16 cellular contexts compared by ENCODE assay signal in genomic region chr12:65099182-65099581, GRCh38. TPM values are rescaled to one million over a fixed set of nuclear protein-coding genes. Genes with fewer than 3 reads are reported as not detected.
A peak's percentile ranks its signal among the peaks of the same experiment; 100 is the strongest.
DNase-seq lines count a peak whose midpoint lies in the region; ATAC-seq and TF ChIP-seq lines count a peak whose summit lies in the region.
"Had no signal": no experiment of that assay in that cellular context is flagged by ENCODE, and none has a peak within 500 bp of the region (broad histone marks: within the 10 kb centered on the region; RNA-seq: fewer than 3 reads in every experiment).

No MANE protein-coding gene starts in this region.

- H2BK12ac ChIP-seq in H9 (ENCODE audit: insufficient read length, low read depth, low read length): no peak overlapping the region

- no peaks in the 10 kb centered on the region for H3K4me1 ChIP-seq in H9 (ENCODE audit: insufficient read depth, low read length)

- TF ChIP-seq CTCF in VCaP (conservative IDR thresholded peaks at IDR 0.05) (no peak), H9 (conservative IDR thresholded peaks at IDR 0.05) (no peak)

- no peak overlapping the region for H3K14ac ChIP-seq in H9 (ENCODE audit: insufficient read depth, low read length)

- H4K5ac ChIP-seq in H9 (ENCODE audit: insufficient read length, low read depth, low read length): no peak overlapping the region

- H3K56ac ChIP-seq in H9 (ENCODE audit: insufficient read length, low read depth, low read length): no peak overlapping the region

- no peaks in the 10 kb centered on the region for H3K79me1 ChIP-seq in H9 (ENCODE audit: insufficient read depth, low read depth, low read length, poor library complexity, severe bottlenecking)

- no peak overlapping the region for H3K4me2 ChIP-seq in H9 (ENCODE audit: insufficient read depth, insufficient read length, low read length)

- no peak overlapping the region for H3K27ac Mint-ChIP-seq in activated CD4-positive, alpha-beta T cell treated with anti-CD3 and anti-CD28 coated beads, Interleukin-2, amount 10 ng/mL, durations not matched to agents 24 days and 14 days
- H3K27ac Mint-ChIP-seq in H9: no peak overlapping the region
- H3K27ac Mint-ChIP-seq: CD14-positive monocyte; CD4-positive, alpha-beta memory T cell had no signal

- peaks cover 38% of the 10 kb centered on the region for H3K27me3 Mint-ChIP-seq in activated CD4-positive, alpha-beta T cell treated with anti-CD3 and anti-CD28 coated beads, Interleukin-2, amount 10 ng/mL, durations not matched to agents 24 days and 14 days
- no peaks in the 10 kb centered on the region for H3K27me3 Mint-ChIP-seq in H9 (ENCODE audit: low read depth)

- no peak overlapping the region for H3K23ac ChIP-seq in H9 (ENCODE audit: insufficient read length, low read depth, low read length)

- peak; percentile 45 for DNase-seq in activated CD4-positive, alpha-beta T cell treated with anti-CD3 and anti-CD28 coated beads, Interleukin-2, amount 10 ng/mL, durations not matched to agents 24 days and 14 days
- no peak for DNase-seq in activated CD4-positive, alpha-beta T cell treated with anti-CD3 and anti-CD28 coated beads for 48 hours
- DNase-seq in HEK293T (ENCODE audit: extremely low spot score): no peak
- no peak for DNase-seq in DMS79 (lab: John Stamatoyannopoulos, UW)
- DNase-seq in H9: no peak
- DNase-seq: AML-193, GM23248, H7 had no signal

- ATAC-seq in GM19023 (IDR thresholded peaks at IDR 0.05; ENCODE audit: unreplicated experiment): no peak
- ATAC-seq: K562 had no signal

- CTCF ChIA-PET in HEK293T (lab: Yijun Ruan, JAX): interaction anchor here (0.6 kb wide), 2 partner anchors 119 to 208 kb away, joined by 3 to 5 read pairs; no protein-coding TSS in a partner anchor

- H4K91ac ChIP-seq in H9 (ENCODE audit: insufficient read length, low read depth, low read length): no peak overlapping the region

- H4K8ac ChIP-seq in H9 (replicated peaks; ENCODE audit: insufficient read length, low read depth, low read length): no peak overlapping the region

- H2BK20ac ChIP-seq in H9 (ENCODE audit: low read depth, low read length, poor library complexity, severe bottlenecking): no peak overlapping the region

- no peak overlapping the region for H3T11ph ChIP-seq in H9 (ENCODE audit: low read length)

- H2AFZ ChIP-seq in H9 (ENCODE audit: low read length): no peak overlapping the region
- H2AFZ ChIP-seq: GM23248 had no signal

- no CpG with 5 or more reads among the region's 3 CpGs for WGBS in H9 (ENCODE audit: extremely low coverage, insufficient read length, low lambda C conversion rate)

- POLR2A ChIA-PET in HEK293T (lab: Yijun Ruan, JAX): no interaction called here

- no peaks in the 10 kb centered on the region for H3K27me3 ChIP-seq in H9 (ENCODE audit: insufficient read depth, low read length)

- no peaks in the 10 kb centered on the region for H3K79me2 ChIP-seq in H9 (ENCODE audit: insufficient read depth, low read length)

- H3K36me3 Mint-ChIP-seq in activated CD4-positive, alpha-beta T cell treated with anti-CD3 and anti-CD28 coated beads, Interleukin-2, amount 10 ng/mL, durations not matched to agents 24 days and 14 days (ENCODE audit: low read depth): no peaks in the 10 kb centered on the region
- H3K36me3 Mint-ChIP-seq in H9 (ENCODE audit: insufficient read depth in 1 of 3, low read depth in 3 of 3): no peaks in the 10 kb centered on the region
- H3K36me3 Mint-ChIP-seq: CD14-positive monocyte; CD4-positive, alpha-beta memory T cell had no signal

- H2AK5ac ChIP-seq in H9 (ENCODE audit: insufficient read length, low read length): no peak overlapping the region

- H2BK120ac ChIP-seq in H9 (ENCODE audit: low read depth, low read length, poor library complexity, severe bottlenecking): no peak overlapping the region

- no peaks in the 10 kb centered on the region for H4K20me1 ChIP-seq in H9 (ENCODE audit: control insufficient read depth, insufficient read depth, insufficient read length)

- H3K27ac ChIP-seq in VCaP (peak overlapping the region; percentile 14; the same call in 1 of the 2 replicates), H9 (ENCODE audit: insufficient read length, low read depth, low read length) (no peak overlapping the region)
- H3K27ac ChIP-seq: GM23248, HL-60 had no signal

- no peak overlapping the region for H2BK5ac ChIP-seq in H9 (ENCODE audit: insufficient read length, low read length)

- no peaks in the 10 kb centered on the region for H3K9me3 Mint-ChIP-seq in activated CD4-positive, alpha-beta T cell treated with anti-CD3 and anti-CD28 coated beads, Interleukin-2, amount 10 ng/mL, durations not matched to agents 24 days and 14 days
- H3K9me3 Mint-ChIP-seq in H9: no peaks in the 10 kb centered on the region
- H3K9me3 Mint-ChIP-seq: CD14-positive monocyte had no signal

- H3K9me3 ChIP-seq in H9 (ENCODE audit: control insufficient read depth, low read depth, low read length): no peaks in the 10 kb centered on the region

- intact Hi-C loops in activated CD4-positive, alpha-beta T cell treated with anti-CD3 and anti-CD28 coated beads, Interleukin-2, amount 10 ng/mL, durations not matched to agents 24 days and 14 days (cut with micrococcal nuclease): no loop called here

- H3K4me3 Mint-ChIP-seq in activated CD4-positive, alpha-beta T cell treated with anti-CD3 and anti-CD28 coated beads, Interleukin-2, amount 10 ng/mL, durations not matched to agents 24 days and 14 days: no peak overlapping the region
- H3K4me3 Mint-ChIP-seq in H9: no peak overlapping the region
- H3K4me3 Mint-ChIP-seq: CD14-positive monocyte; CD4-positive, alpha-beta memory T cell had no signal

- H3K18ac ChIP-seq in H9 (ENCODE audit: insufficient read length, low read depth, low read length): no peak overlapping the region

- no peak overlapping the region for H3K4ac ChIP-seq in H9 (ENCODE audit: low read depth, low read length)

- H3K9ac ChIP-seq in H9 (ENCODE audit: extremely low read depth, insufficient read length, low read length): no peak overlapping the region
- H3K9ac ChIP-seq: GM23248 had no signal

- no peaks in the 10 kb centered on the region for H3K4me1 Mint-ChIP-seq in activated CD4-positive, alpha-beta T cell treated with anti-CD3 and anti-CD28 coated beads, Interleukin-2, amount 10 ng/mL, durations not matched to agents 24 days and 14 days
- peaks cover 2 to 8% of the 10 kb centered on the region in 2 experiments for H3K4me1 Mint-ChIP-seq in H9
- H3K4me1 Mint-ChIP-seq: CD14-positive monocyte; CD4-positive, alpha-beta memory T cell had no signal

- H2BK15ac ChIP-seq in H9 (ENCODE audit: low read depth, low read length): no peak overlapping the region

- H3K23me2 ChIP-seq in H9 (ENCODE audit: insufficient read length, low read depth, low read length, poor library complexity, severe bottlenecking): no peaks in the 10 kb centered on the region

TF ChIP-seq in HEK293T, 16 proteins besides CTCF, POLR2A, EP300 and RAD21:
- TF ChIP-seq CTBP1 (IDR thresholded peaks at IDR 0.05; ENCODE audit: borderline replicate concordance): no peak
- no peak for TF ChIP-seq LEF1 (IDR thresholded peaks at IDR 0.05; ENCODE audit: borderline replicate concordance)
- no peak for TF ChIP-seq NFRKB (IDR thresholded peaks at IDR 0.05)
- TF ChIP-seq SP1 (IDR thresholded peaks at IDR 0.05): no peak
- TF ChIP-seq L3MBTL2 (conservative IDR thresholded peaks at IDR 0.05): 0 out of 2 replicates have a peak, but pooled peaks have one; percentile 21

RNA-seq across cellular contexts. Expression of gene WIF1, which starts 21.9 kb away (rescaled TPM):
- total RNA-seq in activated CD4-positive, alpha-beta T cell treated with anti-CD3 and anti-CD28 coated beads, Interleukin-2, amount 10 ng/mL, durations not matched to agents 24 days and 14 days: not detected in 2 replicates
- total RNA-seq in H9 (2021): 0.42 and 0.98 TPM in 2 replicates
- total RNA-seq: A172; CD4-positive, alpha-beta memory T cell; GM23248; HT1080; K562 had no signal
